1 cellular context compared by ENCODE assay signal in the genomic region with DNA sequence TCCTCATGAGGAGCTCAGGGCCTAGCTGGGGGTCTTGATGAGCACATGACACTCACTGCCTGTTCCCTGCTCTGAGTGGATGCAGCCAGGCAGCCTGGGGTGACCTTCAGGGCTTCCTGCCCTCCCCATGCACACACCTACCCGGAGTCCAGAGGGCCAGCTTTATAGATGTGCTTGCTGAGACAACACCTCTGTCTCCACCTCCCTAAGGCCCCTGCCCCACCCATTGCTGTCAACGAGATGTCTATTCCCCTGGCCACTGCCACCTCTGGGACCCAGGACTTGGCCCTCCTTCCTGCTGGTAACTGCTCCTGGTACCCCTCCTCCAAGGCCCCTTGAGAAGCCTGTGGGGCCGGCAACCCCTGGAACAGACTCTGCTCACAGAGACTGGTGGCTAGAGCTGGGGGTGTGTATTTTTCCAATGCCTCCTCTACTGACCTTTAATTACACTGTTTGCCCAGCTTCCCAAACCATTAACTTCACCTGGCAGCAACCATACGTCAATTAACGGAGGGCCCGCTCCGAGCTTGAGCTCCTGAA.
TF ChIP-seq lines count a peak whose summit lies in the region.

No MANE protein-coding gene starts in this region.

TF ChIP-seq in HepG2, 621 proteins besides CTCF, POLR2A, EP300 and RAD21 (continued from another document and continues in another):
- TF ChIP-seq CREB1 (IDR thresholded peaks at IDR 0.05), result no peak
- no peak for TF ChIP-seq CREB1 (CRISPR knock-in tag; IDR thresholded peaks at IDR 0.05)
- TF ChIP-seq ZNF703 (CRISPR knock-in tag; IDR thresholded peaks at IDR 0.05; ENCODE audit: borderline replicate concordance), result no peak
- TF ChIP-seq, protein P1, sequence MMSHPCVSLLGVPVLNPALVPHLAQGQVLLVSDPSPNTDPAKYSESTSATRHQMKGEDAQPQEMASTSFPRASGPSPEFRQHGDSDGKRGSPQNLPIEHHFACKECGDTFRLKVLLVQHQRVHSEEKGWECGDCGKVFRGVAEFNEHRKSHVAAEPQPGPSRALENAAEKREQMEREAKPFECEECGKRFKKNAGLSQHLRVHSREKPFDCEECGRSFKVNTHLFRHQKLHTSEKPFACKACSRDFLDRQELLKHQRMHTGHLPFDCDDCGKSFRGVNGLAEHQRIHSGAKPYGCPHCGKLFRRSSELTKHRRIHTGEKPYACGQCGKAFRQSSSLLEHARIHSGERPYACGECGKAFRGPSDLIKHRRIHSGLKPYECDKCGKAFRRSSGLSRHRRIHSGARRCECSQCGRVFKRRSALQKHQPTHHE (CRISPR knock-in tag; IDR thresholded peaks at IDR 0.05; ENCODE audit: borderline replicate concordance), result no peak
- TF ChIP-seq ZNF83 (CRISPR knock-in tag; IDR thresholded peaks at IDR 0.05; ENCODE audit: borderline replicate concordance), result no peak
- TF ChIP-seq BRD4 (CRISPR knock-in tag; IDR thresholded peaks at IDR 0.05), result no peak
- peak; percentile 22 for TF ChIP-seq ZEB1 (IDR thresholded peaks at IDR 0.05; ENCODE audit: insufficient replicate concordance, low read depth)
- TF ChIP-seq GATA4 (IDR thresholded peaks at IDR 0.05; ENCODE audit: borderline replicate concordance, low read depth), result no peak
- TF ChIP-seq ZNF749 (CRISPR knock-in tag; IDR thresholded peaks at IDR 0.05; ENCODE audit: borderline replicate concordance), result no peak
- no peak for TF ChIP-seq NR1H2 (CRISPR knock-in tag; IDR thresholded peaks at IDR 0.05; ENCODE audit: borderline replicate concordance, low read depth)
- no peak for TF ChIP-seq DMAP1 (CRISPR knock-in tag; IDR thresholded peaks at IDR 0.05)
- no peak for TF ChIP-seq ATAD3A (CRISPR knock-in tag; IDR thresholded peaks at IDR 0.05)
- TF ChIP-seq ZNF343 (CRISPR knock-in tag; IDR thresholded peaks at IDR 0.05), result no peak
- TF ChIP-seq FLYWCH1 (CRISPR knock-in tag; IDR thresholded peaks at IDR 0.05), result no peak
- no peak; the same call in 1 of the 2 replicates for TF ChIP-seq ZNF224 (CRISPR knock-in tag; IDR thresholded peaks at IDR 0.05)
- TF ChIP-seq, protein P2, sequence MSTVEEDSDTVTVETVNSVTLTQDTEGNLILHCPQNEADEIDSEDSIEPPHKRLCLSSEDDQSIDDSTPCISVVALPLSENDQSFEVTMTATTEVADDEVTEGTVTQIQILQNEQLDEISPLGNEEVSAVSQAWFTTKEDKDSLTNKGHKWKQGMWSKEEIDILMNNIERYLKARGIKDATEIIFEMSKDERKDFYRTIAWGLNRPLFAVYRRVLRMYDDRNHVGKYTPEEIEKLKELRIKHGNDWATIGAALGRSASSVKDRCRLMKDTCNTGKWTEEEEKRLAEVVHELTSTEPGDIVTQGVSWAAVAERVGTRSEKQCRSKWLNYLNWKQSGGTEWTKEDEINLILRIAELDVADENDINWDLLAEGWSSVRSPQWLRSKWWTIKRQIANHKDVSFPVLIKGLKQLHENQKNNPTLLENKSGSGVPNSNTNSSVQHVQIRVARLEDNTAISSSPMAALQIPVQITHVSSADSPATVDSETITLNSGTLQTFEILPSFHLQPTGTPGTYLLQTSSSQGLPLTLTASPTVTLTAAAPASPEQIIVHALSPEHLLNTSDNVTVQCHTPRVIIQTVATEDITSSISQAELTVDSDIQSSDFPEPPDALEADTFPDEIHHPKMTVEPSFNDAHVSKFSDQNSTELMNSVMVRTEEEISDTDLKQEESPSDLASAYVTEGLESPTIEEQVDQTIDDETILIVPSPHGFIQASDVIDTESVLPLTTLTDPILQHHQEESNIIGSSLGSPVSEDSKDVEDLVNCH (CRISPR knock-in tag; IDR thresholded peaks at IDR 0.05), result no peak
- TF ChIP-seq SIX1 (CRISPR knock-in tag; IDR thresholded peaks at IDR 0.05; ENCODE audit: borderline replicate concordance), result no peak
- no peak for TF ChIP-seq ZMYM4 (CRISPR knock-in tag; IDR thresholded peaks at IDR 0.05)
- TF ChIP-seq HOXA7 (CRISPR knock-in tag; IDR thresholded peaks at IDR 0.05), result no peak
- TF ChIP-seq ZMYM2 (CRISPR knock-in tag; IDR thresholded peaks at IDR 0.05), result no peak
- no peak for TF ChIP-seq HNRNPL (IDR thresholded peaks at IDR 0.05; ENCODE audit: low read depth, low read length)
- TF ChIP-seq RNF2 (conservative IDR thresholded peaks at IDR 0.05; ENCODE audit: low read depth), result no peak
- TF ChIP-seq, protein P3, sequence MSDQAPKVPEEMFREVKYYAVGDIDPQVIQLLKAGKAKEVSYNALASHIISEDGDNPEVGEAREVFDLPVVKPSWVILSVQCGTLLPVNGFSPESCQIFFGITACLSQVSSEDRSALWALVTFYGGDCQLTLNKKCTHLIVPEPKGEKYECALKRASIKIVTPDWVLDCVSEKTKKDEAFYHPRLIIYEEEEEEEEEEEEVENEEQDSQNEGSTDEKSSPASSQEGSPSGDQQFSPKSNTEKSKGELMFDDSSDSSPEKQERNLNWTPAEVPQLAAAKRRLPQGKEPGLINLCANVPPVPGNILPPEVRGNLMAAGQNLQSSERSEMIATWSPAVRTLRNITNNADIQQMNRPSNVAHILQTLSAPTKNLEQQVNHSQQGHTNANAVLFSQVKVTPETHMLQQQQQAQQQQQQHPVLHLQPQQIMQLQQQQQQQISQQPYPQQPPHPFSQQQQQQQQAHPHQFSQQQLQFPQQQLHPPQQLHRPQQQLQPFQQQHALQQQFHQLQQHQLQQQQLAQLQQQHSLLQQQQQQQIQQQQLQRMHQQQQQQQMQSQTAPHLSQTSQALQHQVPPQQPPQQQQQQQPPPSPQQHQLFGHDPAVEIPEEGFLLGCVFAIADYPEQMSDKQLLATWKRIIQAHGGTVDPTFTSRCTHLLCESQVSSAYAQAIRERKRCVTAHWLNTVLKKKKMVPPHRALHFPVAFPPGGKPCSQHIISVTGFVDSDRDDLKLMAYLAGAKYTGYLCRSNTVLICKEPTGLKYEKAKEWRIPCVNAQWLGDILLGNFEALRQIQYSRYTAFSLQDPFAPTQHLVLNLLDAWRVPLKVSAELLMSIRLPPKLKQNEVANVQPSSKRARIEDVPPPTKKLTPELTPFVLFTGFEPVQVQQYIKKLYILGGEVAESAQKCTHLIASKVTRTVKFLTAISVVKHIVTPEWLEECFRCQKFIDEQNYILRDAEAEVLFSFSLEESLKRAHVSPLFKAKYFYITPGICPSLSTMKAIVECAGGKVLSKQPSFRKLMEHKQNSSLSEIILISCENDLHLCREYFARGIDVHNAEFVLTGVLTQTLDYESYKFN (CRISPR knock-in tag; conservative IDR thresholded peaks at IDR 0.05), result 0 out of 2 replicates have a peak, but pooled peaks have one; percentile 38
- TF ChIP-seq SALL1 (CRISPR knock-in tag; IDR thresholded peaks at IDR 0.05), result peak; percentile 57; the same call in 1 of the 2 replicates
- TF ChIP-seq, protein P4, sequence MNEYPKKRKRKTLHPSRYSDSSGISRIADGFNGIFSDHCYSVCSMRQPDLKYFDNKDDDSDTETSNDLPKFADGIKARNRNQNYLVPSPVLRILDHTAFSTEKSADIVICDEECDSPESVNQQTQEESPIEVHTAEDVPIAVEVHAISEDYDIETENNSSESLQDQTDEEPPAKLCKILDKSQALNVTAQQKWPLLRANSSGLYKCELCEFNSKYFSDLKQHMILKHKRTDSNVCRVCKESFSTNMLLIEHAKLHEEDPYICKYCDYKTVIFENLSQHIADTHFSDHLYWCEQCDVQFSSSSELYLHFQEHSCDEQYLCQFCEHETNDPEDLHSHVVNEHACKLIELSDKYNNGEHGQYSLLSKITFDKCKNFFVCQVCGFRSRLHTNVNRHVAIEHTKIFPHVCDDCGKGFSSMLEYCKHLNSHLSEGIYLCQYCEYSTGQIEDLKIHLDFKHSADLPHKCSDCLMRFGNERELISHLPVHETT (CRISPR knock-in tag; conservative IDR thresholded peaks at IDR 0.05), result no peak
- TF ChIP-seq TBX3 (IDR thresholded peaks at IDR 0.05; ENCODE audit: borderline replicate concordance), result no peak
- no peak for TF ChIP-seq U2AF2 (IDR thresholded peaks at IDR 0.05; ENCODE audit: low read depth, low read length)
- TF ChIP-seq CEBPG (CRISPR knock-in tag; IDR thresholded peaks at IDR 0.05), result no peak
- TF ChIP-seq SNAPC4 (CRISPR knock-in tag; IDR thresholded peaks at IDR 0.05), result no peak
- TF ChIP-seq ARHGAP35 (CRISPR knock-in tag; IDR thresholded peaks at IDR 0.05; ENCODE audit: borderline replicate concordance), result no peak
- TF ChIP-seq, protein P5, sequence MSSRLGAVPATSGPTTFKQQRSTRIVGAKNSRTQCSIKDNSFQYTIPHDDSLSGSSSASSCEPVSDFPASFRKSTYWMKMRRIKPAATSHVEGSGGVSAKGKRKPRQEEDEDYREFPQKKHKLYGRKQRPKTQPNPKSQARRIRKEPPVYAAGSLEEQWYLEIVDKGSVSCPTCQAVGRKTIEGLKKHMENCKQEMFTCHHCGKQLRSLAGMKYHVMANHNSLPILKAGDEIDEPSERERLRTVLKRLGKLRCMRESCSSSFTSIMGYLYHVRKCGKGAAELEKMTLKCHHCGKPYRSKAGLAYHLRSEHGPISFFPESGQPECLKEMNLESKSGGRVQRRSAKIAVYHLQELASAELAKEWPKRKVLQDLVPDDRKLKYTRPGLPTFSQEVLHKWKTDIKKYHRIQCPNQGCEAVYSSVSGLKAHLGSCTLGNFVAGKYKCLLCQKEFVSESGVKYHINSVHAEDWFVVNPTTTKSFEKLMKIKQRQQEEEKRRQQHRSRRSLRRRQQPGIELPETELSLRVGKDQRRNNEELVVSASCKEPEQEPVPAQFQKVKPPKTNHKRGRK (CRISPR knock-in tag; IDR thresholded peaks at IDR 0.05), result no peak
- TF ChIP-seq SNAPC2 (CRISPR knock-in tag; IDR thresholded peaks at IDR 0.05), result no peak
- TF ChIP-seq ZNF777 (CRISPR knock-in tag; IDR thresholded peaks at IDR 0.05), result no peak
- peak; percentile 38; the same call in 1 of the 2 replicates for TF ChIP-seq ARID5B (CRISPR knock-in tag; IDR thresholded peaks at IDR 0.05)
- TF ChIP-seq U2AF1 (optimal IDR thresholded peaks at IDR 0.05; ENCODE audit: low read depth, low read length), result no peak
- no peak for TF ChIP-seq ZNF557 (CRISPR knock-in tag; IDR thresholded peaks at IDR 0.05)
- no peak for TF ChIP-seq PAWR (CRISPR knock-in tag; IDR thresholded peaks at IDR 0.05; ENCODE audit: borderline replicate concordance)
- peak; percentile 50; the same call in 1 of the 2 replicates for TF ChIP-seq RXRB (CRISPR knock-in tag; IDR thresholded peaks at IDR 0.05; ENCODE audit: borderline replicate concordance)
- peak; percentile 80 for TF ChIP-seq SP5 (CRISPR knock-in tag; IDR thresholded peaks at IDR 0.05; ENCODE audit: borderline replicate concordance, low read depth)
- TF ChIP-seq SETDB1 (CRISPR knock-in tag; IDR thresholded peaks at IDR 0.05; ENCODE audit: borderline replicate concordance), result no peak
